ENCODE assay signal across 9 cellular contexts in genomic region chr7:94655884-94656657, GRCh38. TPM values are rescaled to one million over a fixed set of nuclear protein-coding genes. Genes with fewer than 3 reads are reported as not detected.
DNase-seq lines count a peak whose midpoint lies in the region; ATAC-seq, FAIRE-seq and TF ChIP-seq lines count a peak whose summit lies in the region.
"Had no signal": no experiment of that assay in that cellular context is flagged by ENCODE, and none has a peak within 500 bp of the region (broad histone marks: within the 10 kb centered on the region; RNA-seq: fewer than 3 reads in every experiment).

A gene with protein sequence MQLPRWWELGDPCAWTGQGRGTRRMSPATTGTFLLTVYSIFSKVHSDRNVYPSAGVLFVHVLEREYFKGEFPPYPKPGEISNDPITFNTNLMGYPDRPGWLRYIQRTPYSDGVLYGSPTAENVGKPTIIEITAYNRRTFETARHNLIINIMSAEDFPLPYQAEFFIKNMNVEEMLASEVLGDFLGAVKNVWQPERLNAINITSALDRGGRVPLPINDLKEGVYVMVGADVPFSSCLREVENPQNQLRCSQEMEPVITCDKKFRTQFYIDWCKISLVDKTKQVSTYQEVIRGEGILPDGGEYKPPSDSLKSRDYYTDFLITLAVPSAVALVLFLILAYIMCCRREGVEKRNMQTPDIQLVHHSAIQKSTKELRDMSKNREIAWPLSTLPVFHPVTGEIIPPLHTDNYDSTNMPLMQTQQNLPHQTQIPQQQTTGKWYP (minus strand): TSS chr7:94656133. CDS start chr7:94656098, 35 bp downstream.

- H3K4me3 ChIP-seq in CD8-positive, alpha-beta T cell (ENCODE audit: low read depth, low read length): peak within 1 kb of the TSS; percentile 58
- H3K4me3 ChIP-seq in GM23338 (peak within 1 kb of the TSS; percentile 87), H1 (ENCODE audit: extremely low read depth in 1 of 4, insufficient read depth in 2 of 4, low read depth in 3 of 4, low read length in 4 of 4) (peak within 1 kb of the TSS; percentile 62 to 76 (median 66))

- peak in 1 of 2 experiments; percentile 40; a peak in 1 of 3 replicates for TF ChIP-seq EP300 in H1 (IDR thresholded peaks at IDR 0.05; ENCODE audit: borderline replicate concordance in 1 of 2, low read depth in 2 of 2, low read length in 2 of 2)

- H4K5ac ChIP-seq in H1 (ENCODE audit: insufficient read length, low read depth, low read length): no peak within 1 kb of the TSS

- peak; percentile 30 to 36; a peak in 2 of 4 replicates for TF ChIP-seq RAD21 in H1 (IDR thresholded peaks at IDR 0.05 in 1 of 2, conservative IDR thresholded peaks at IDR 0.05 in 1 of 2; ENCODE audit: low read depth in 2 of 2, low read length in 2 of 2)

- H3K36me3 ChIP-seq in CD8-positive, alpha-beta T cell (ENCODE audit: insufficient read depth, low read length): no peaks in the 10 kb centered on the region
- H3K36me3 ChIP-seq in GM23338 (ENCODE audit: insufficient read depth): no peaks in the 10 kb centered on the region
- no peaks in the 10 kb centered on the region for H3K36me3 ChIP-seq in H1 (ENCODE audit: control insufficient read depth in 2 of 4, insufficient read depth in 4 of 4, low read length in 3 of 4)

- H4K8ac ChIP-seq in H1 (ENCODE audit: extremely low read depth, insufficient read depth, low read length): peak within 1 kb of the TSS; percentile 92

- peak within 1 kb of the TSS; percentile 95 for H2BK12ac ChIP-seq in H1 (ENCODE audit: low read depth, low read length)

- peaks cover 26% of the 10 kb centered on the region for H3K27me3 ChIP-seq in CD8-positive, alpha-beta T cell (ENCODE audit: insufficient read depth, low read length)
- peaks cover 26% of the 10 kb centered on the region for H3K27me3 ChIP-seq in GM23338 (ENCODE audit: insufficient read depth)
- H3K27me3 ChIP-seq in H1 (replicated peaks in 1 of 4; ENCODE audit: control insufficient read depth in 3 of 4, extremely low read depth in 1 of 4, insufficient read depth in 3 of 4, low read length in 3 of 4): peaks cover 0 to 9% (median 1%) of the 10 kb centered on the region in 4 experiments; a peak in 2 of 7 replicates

- peak within 1 kb of the TSS; percentile 80 for H3K56ac ChIP-seq in H1 (replicated peaks; ENCODE audit: insufficient read length, low read depth, low read length)

- H3K4me1 Mint-ChIP-seq in CD8-positive, alpha-beta T cell (ENCODE audit: low read depth): peaks cover 28% of the 10 kb centered on the region
- peaks cover 11% of the 10 kb centered on the region; the same call in 2 of the 3 replicates for H3K4me1 Mint-ChIP-seq in GM23338
- peaks cover 15% of the 10 kb centered on the region for H3K4me1 Mint-ChIP-seq in activated CD8-positive, alpha-beta T cell treated with anti-CD3 and anti-CD28 coated beads for 36 hours (ENCODE audit: low read depth)

- H3K9me3 Mint-ChIP-seq in CD8-positive, alpha-beta T cell: no peaks in the 10 kb centered on the region
- H3K9me3 Mint-ChIP-seq in GM23338: peaks cover 20% of the 10 kb centered on the region
- H3K9me3 Mint-ChIP-seq in activated CD8-positive, alpha-beta T cell treated with anti-CD3 and anti-CD28 coated beads for 36 hours: no peaks in the 10 kb centered on the region

- no peaks in the 10 kb centered on the region for H3K9me3 ChIP-seq in CD8-positive, alpha-beta T cell (ENCODE audit: low read length)
- peaks cover 5 to 27% of the 10 kb centered on the region in 2 experiments; a peak in 3 of 4 replicates for H3K9me3 ChIP-seq in H1 (ENCODE audit: insufficient read depth in 2 of 2, low read depth in 1 of 2, low read length in 1 of 2)

- no peak for FAIRE-seq in H1 (lab: Jason Lieb, UNC)
- FAIRE-seq: TTC549 had no signal

- H3K14ac ChIP-seq in H1 (ENCODE audit: insufficient read length): no peak within 1 kb of the TSS

- H4K20me1 ChIP-seq in GM23338 (replicated peaks; ENCODE audit: insufficient read depth) (0 out of 2 replicates have a peak, but pooled peaks cover 5% of the 10 kb centered on the region), H1 (replicated peaks in 1 of 2; ENCODE audit: control insufficient read depth in 1 of 2, insufficient read depth in 2 of 2, low read length in 2 of 2) (peaks cover 0 to 1% of the 10 kb centered on the region in 2 experiments)

- WGBS in H1 (ENCODE audit: extremely low coverage in 1 of 2, insufficient coverage in 1 of 2, insufficient read length in 1 of 2, insufficient replicate concordance in 2 of 2, low coverage in 1 of 2, low lambda C conversion rate in 2 of 2, missing lambda C conversion rate in 1 of 2), 2 experiments: 50% methylated on average over 40 of the region's 61 CpGs; no CpG with 5 or more reads in 1 of the 2 experiments

- peaks cover 11% of the 10 kb centered on the region; the same call in 1 of the 2 replicates for H3F3A ChIP-seq in GM23338 (replicated peaks; ENCODE audit: low read depth)

- H3K23ac ChIP-seq in H1 (ENCODE audit: insufficient read length): no peak within 1 kb of the TSS

- H3K23me2 ChIP-seq in H1 (ENCODE audit: low read depth, low read length): peaks cover 19% of the 10 kb centered on the region

- no peaks in the 10 kb centered on the region for H3K79me1 ChIP-seq in H1 (ENCODE audit: low read depth, low read length)

- 0 out of 2 replicates have a peak within 1 kb of the TSS, but pooled peaks have one; percentile 61 for H2BK15ac ChIP-seq in H1 (ENCODE audit: low read length)

- TF ChIP-seq POLR2A in H1 (IDR thresholded peaks at IDR 0.05; ENCODE audit: control extremely low read depth in 1 of 2, low read depth in 2 of 2, low read length in 2 of 2): peak; percentile 74 to 88

- H3K4me1 ChIP-seq in CD8-positive, alpha-beta T cell (ENCODE audit: insufficient read depth, low read length): peaks cover 29% of the 10 kb centered on the region
- peaks cover 15% of the 10 kb centered on the region for H3K4me1 ChIP-seq in GM23338 (ENCODE audit: insufficient read depth)
- H3K4me1 ChIP-seq in H1 (replicated peaks in 1 of 4; ENCODE audit: control insufficient read depth in 3 of 4, insufficient read depth in 4 of 4, low read length in 3 of 4): peaks cover 0 to 2% (median under 1%) of the 10 kb centered on the region in 4 experiments; a peak in 3 of 7 replicates

- H2BK120ac ChIP-seq in H1 (replicated peaks; ENCODE audit: low read depth, low read length): no peak within 1 kb of the TSS

- H2AFZ ChIP-seq in GM23338 (peak within 1 kb of the TSS; percentile 98), H1 (ENCODE audit: low read length) (peak within 1 kb of the TSS; percentile 96)

- H3K4me3 Mint-ChIP-seq in CD8-positive, alpha-beta T cell: peak within 1 kb of the TSS; percentile 89
- peak within 1 kb of the TSS; percentile 91 for H3K4me3 Mint-ChIP-seq in GM23338
- H3K4me3 Mint-ChIP-seq in activated CD8-positive, alpha-beta T cell treated with anti-CD3 and anti-CD28 coated beads for 36 hours: peak within 1 kb of the TSS; percentile 81

- peak within 1 kb of the TSS; percentile 85 for H3K18ac ChIP-seq in H1 (ENCODE audit: extremely low read depth, low read length)

- peak within 1 kb of the TSS; percentile 71 for H2BK5ac ChIP-seq in H1 (ENCODE audit: low read depth, low read length)

- peaks cover 30% of the 10 kb centered on the region for H3K27me3 Mint-ChIP-seq in CD8-positive, alpha-beta T cell (ENCODE audit: low read depth)
- H3K27me3 Mint-ChIP-seq in GM23338 (ENCODE audit: insufficient read depth, low read depth, poor library complexity): peaks cover 3% of the 10 kb centered on the region
- H3K27me3 Mint-ChIP-seq in activated CD8-positive, alpha-beta T cell treated with anti-CD3 and anti-CD28 coated beads for 36 hours: peaks cover 32% of the 10 kb centered on the region

- CTCF ChIA-PET in CD8-positive, alpha-beta T cell (lab: Charles Lee): interaction anchor here (0.9 to 1.0 kb wide), 2 partner anchors 206 to 207 kb away, joined by 3 to 4 read pairs; no protein-coding TSS in a partner anchor
- CTCF ChIA-PET in activated CD8-positive, alpha-beta T cell treated with anti-CD3 and anti-CD28 coated beads for 36 hours (lab: Charles Lee): interaction anchor here (0.6 to 2.8 kb wide), 10 partner anchors 14 to 821 kb away, joined by 3 to 15 read pairs (median 3); no protein-coding TSS in a partner anchor
- CTCF ChIA-PET in H1 (lab: Charles Lee; ENCODE audit: partially characterized antibody): interaction anchor here (0.6 to 2.8 kb wide), 19 partner anchors 9 to 823 kb away, joined by 3 to 10 read pairs (median 4); no protein-coding TSS in a partner anchor

- ATAC-seq in CD8-positive, alpha-beta T cell: no peak
- peak; percentile 55 for ATAC-seq in GM23338
- ATAC-seq in activated CD8-positive, alpha-beta T cell treated with anti-CD3 and anti-CD28 coated beads for 36 hours: no peak
- ATAC-seq in GM18870 (IDR thresholded peaks at IDR 0.05; ENCODE audit: unreplicated experiment): no peak

- H3K4me2 ChIP-seq in GM23338 (peak within 1 kb of the TSS; percentile 85), H1 (ENCODE audit: insufficient read depth in 1 of 2, low read depth in 2 of 2, low read length in 2 of 2) (peak within 1 kb of the TSS; percentile 90 to 96)

- H3K9me2 ChIP-seq in GM23338 (ENCODE audit: insufficient read depth): no peaks in the 10 kb centered on the region

- TF ChIP-seq CTCF in CD8-positive, alpha-beta T cell (IDR thresholded peaks at IDR 0.05): no peak
- TF ChIP-seq CTCF in GM23338 (conservative IDR thresholded peaks at IDR 0.05; ENCODE audit: low read depth in 2 of 2) (peak; percentile 12 to 72; a peak in 3 of 4 replicates), H1 (IDR thresholded peaks at IDR 0.05; ENCODE audit: control extremely low read depth in 1 of 3, insufficient read depth in 1 of 3, low read depth in 1 of 3, low read length in 3 of 3) (peak; percentile 28 to 63 (median 32); a peak in 3 of 4 replicates)
- TF ChIP-seq CTCF in activated CD8-positive, alpha-beta T cell treated with anti-CD3 and anti-CD28 coated beads for 36 hours (IDR thresholded peaks at IDR 0.05): peak; percentile 54

- peak within 1 kb of the TSS; percentile 66 for H3K4ac ChIP-seq in H1 (replicated peaks; ENCODE audit: insufficient read length, low read depth, low read length)

- H3K9ac ChIP-seq in H1 (replicated peaks in 1 of 4; ENCODE audit: extremely low read depth in 1 of 4, low read depth in 3 of 4, low read length in 3 of 4): peak within 1 kb of the TSS; percentile 47 to 62 (median 56)

- H3K27ac ChIP-seq in CD8-positive, alpha-beta T cell (ENCODE audit: low read depth, low read length): no peak within 1 kb of the TSS
- H3K27ac ChIP-seq in GM23338 (ENCODE audit: low read depth) (no peak within 1 kb of the TSS), H1 (ENCODE audit: low read depth, low read length) (no peak within 1 kb of the TSS)

- no peak within 1 kb of the TSS for H2BK20ac ChIP-seq in H1 (ENCODE audit: low read length)

- peak within 1 kb of the TSS; percentile 96 for H4K91ac ChIP-seq in H1 (replicated peaks; ENCODE audit: insufficient read length, low read length)

- H3K79me2 ChIP-seq in GM23338 (replicated peaks; ENCODE audit: insufficient read depth) (peaks cover 40% of the 10 kb centered on the region), H1 (ENCODE audit: control insufficient read depth in 1 of 2, insufficient read depth in 2 of 2, low read length in 2 of 2) (peaks cover 0 to 25% of the 10 kb centered on the region in 2 experiments; a peak in 2 of 4 replicates)

- H3K27ac Mint-ChIP-seq in CD8-positive, alpha-beta T cell: no peak within 1 kb of the TSS
- H3K27ac Mint-ChIP-seq in GM23338: no peak within 1 kb of the TSS
- no peak within 1 kb of the TSS for H3K27ac Mint-ChIP-seq in activated CD8-positive, alpha-beta T cell treated with anti-CD3 and anti-CD28 coated beads for 36 hours

- intact Hi-C loops in CD8-positive, alpha-beta T cell (cut with DNase I, micrococcal nuclease): loop anchor here (5.0 to 10.0 kb wide), 3 partner anchors 1421 to 1539 kb away; partner anchors contain the start of genes VPS50 (in 2 of the 2) and SAMD9 (in 1 of the 2)
- intact Hi-C loops in activated CD8-positive, alpha-beta T cell treated with anti-CD3 and anti-CD28 coated beads for 36 hours (cut with micrococcal nuclease): loop anchor here (10.0 kb wide), 1 partner anchor 141 kb away; no protein-coding TSS in a partner anchor

- no peaks in the 10 kb centered on the region for H3K36me3 Mint-ChIP-seq in CD8-positive, alpha-beta T cell
- peaks cover 13% of the 10 kb centered on the region for H3K36me3 Mint-ChIP-seq in GM23338 (ENCODE audit: low read depth)
- H3K36me3 Mint-ChIP-seq in activated CD8-positive, alpha-beta T cell treated with anti-CD3 and anti-CD28 coated beads for 36 hours (ENCODE audit: low read depth): no peaks in the 10 kb centered on the region

- DNase-seq in CD8-positive, alpha-beta T cell: peak in 6 of 7 experiments; percentile 13 to 53 (median 38)
- peak; percentile 89 for DNase-seq in GM23338 (ENCODE audit: low spot score)
- DNase-seq in NCI-H2196 (lab: John Stamatoyannopoulos, UW; ENCODE audit: unreplicated experiment): peak; percentile 85
- DNase-seq in activated CD8-positive, alpha-beta T cell treated with anti-CD3 and anti-CD28 coated beads for 36 hours: peak; percentile 51
- DNase-seq in H1 (ENCODE audit: low read depth in 1 of 2, low spot score in 2 of 2): peak; percentile 56 to 91
- DNase-seq in lung microvascular endothelial cell (ENCODE audit: low read depth in 2 of 2): peak; percentile 70 to 89
- peak; percentile 11 for DNase-seq in stimulated activated CD8-positive, alpha-beta memory T cell treated with anti-CD3 and anti-CD28 coated beads, Interleukin-4, amount 100 ng/mL, for 24 hours (ENCODE audit: low read depth)

- POLR2A ChIA-PET in CD8-positive, alpha-beta T cell (lab: Charles Lee): interaction anchor here (1.2 kb wide), 1 partner anchor 12 kb away, joined by 3 read pairs; no protein-coding TSS in a partner anchor
- POLR2A ChIA-PET in activated CD8-positive, alpha-beta T cell treated with anti-CD3 and anti-CD28 coated beads for 36 hours (lab: Charles Lee): interaction anchor here (1.0 kb wide), 1 partner anchor 23 kb away, joined by 3 read pairs; no protein-coding TSS in a partner anchor
- POLR2A ChIA-PET in H1 (lab: Charles Lee; ENCODE audit: partially characterized antibody): interaction anchor here (0.6 to 2.8 kb wide), 12 partner anchors 8 to 568 kb away, joined by 3 to 8 read pairs (median 3); no protein-coding TSS in a partner anchor

- no peak within 1 kb of the TSS; the same call in 1 of the 2 replicates for H2AK5ac ChIP-seq in H1 (ENCODE audit: low read depth, low read length)

RNA-seq across cellular contexts. Expression of the gene that starts here (rescaled TPM):
- total RNA-seq in CD8-positive, alpha-beta T cell: under 1 TPM in 1 of 2 experiments, not detected in 1; 0.50 TPM
- 46.1 and 52.1 TPM in 2 replicates for total RNA-seq in GM23338 (2014; rRNA removed; shearing (Covaris generic))
- 53.5 and 54.8 TPM in 2 replicates for polyA plus RNA-seq in GM23338 (2016; fragmentation: Nextera tagmentation; extraction: Ambion mirVana)
- under 1 TPM in 1 of 2 experiments, not detected in 1; 0.56 TPM for total RNA-seq in activated CD8-positive, alpha-beta T cell treated with anti-CD3 and anti-CD28 coated beads for 36 hours
- total RNA-seq in H1 (2021; fragmentation: NEBNext Ultra II Directional; extraction: Animal tissue kit (Norgen Biotek cat#: 25700)): 22.2 and 25.0 TPM in 2 replicates
- polyA plus RNA-seq in H1 (2011; rRNA removed): 7.2 and 12.8 TPM in 2 replicates
- polyA plus RNA-seq in H1 (2011; cell fraction: cytosol; rRNA removed): 15.5 TPM
- 9.4 TPM for polyA plus RNA-seq in H1 (2011; cell fraction: nucleus; rRNA removed)
- 12.2 to 19.4 TPM (median 14.1 TPM) in 4 replicates for polyA plus RNA-seq in H1 (2012, experiment 1 of 2)
- 2.4 TPM for polyA plus RNA-seq in H1 (2012, experiment 2 of 2)
- 31.1 TPM for polyA plus RNA-seq in H1 (2013, experiment 1 of 2)
- polyA plus RNA-seq in H1 (2013, experiment 2 of 2): 31.5 TPM
- polyA minus RNA-seq in H1 (2011; rRNA and poly(A)+ RNA removed): 14.2 and 19.2 TPM in 2 replicates
- polyA minus RNA-seq in H1 (2011; cell fraction: cytosol; rRNA and poly(A)+ RNA removed): 9.9 TPM
- 36.8 TPM for polyA minus RNA-seq in H1 (2011; cell fraction: nucleus; rRNA and poly(A)+ RNA removed)
- 46.2 and 77.8 TPM in 2 replicates for total RNA-seq in lung microvascular endothelial cell

Comparison
In these comparisons a context has a peak if more than half of its experiments do, and no peak if none do; other contexts are left out.
1. RNA of the gene that starts here (total RNA-seq): 46.2 to 77.8 TPM in lung microvascular endothelial cell, 46.1 to 52.1 TPM in GM23338 and 22.2 to 25.0 TPM in H1; 0.56 TPM in activated CD8-positive, alpha-beta T cell treated with anti-CD3 and anti-CD28 coated beads for 36 hours and 0.50 TPM in CD8-positive, alpha-beta T cell; every median in the first group is over 10 times any median in the second.
2. Peak in DNase-seq and H3K4me3 ChIP-seq in CD8-positive, alpha-beta T cell; RNA of the gene not detected or under 1 TPM.
3. Peak in DNase-seq in activated CD8-positive, alpha-beta T cell treated with anti-CD3 and anti-CD28 coated beads for 36 hours; RNA of the gene not detected or under 1 TPM.
4. DNase-seq: peak in every context shown above with its lines; median percentile 89 in GM23338; 85 in NCI-H2196; 80 in lung microvascular endothelial cell; 74 in H1; 51 in activated CD8-positive, alpha-beta T cell treated with anti-CD3 and anti-CD28 coated beads for 36 hours; 38 in CD8-positive, alpha-beta T cell; 11 in stimulated activated CD8-positive, alpha-beta memory T cell treated with anti-CD3 and anti-CD28 coated beads, Interleukin-4, amount 100 ng/mL, for 24 hours.
5. Peak in every context shown above with its lines, with median percentiles within 50 percentile points of each other: H3K4me3 ChIP-seq and H3K4me3 Mint-ChIP-seq.